In the genomic region with DNA sequence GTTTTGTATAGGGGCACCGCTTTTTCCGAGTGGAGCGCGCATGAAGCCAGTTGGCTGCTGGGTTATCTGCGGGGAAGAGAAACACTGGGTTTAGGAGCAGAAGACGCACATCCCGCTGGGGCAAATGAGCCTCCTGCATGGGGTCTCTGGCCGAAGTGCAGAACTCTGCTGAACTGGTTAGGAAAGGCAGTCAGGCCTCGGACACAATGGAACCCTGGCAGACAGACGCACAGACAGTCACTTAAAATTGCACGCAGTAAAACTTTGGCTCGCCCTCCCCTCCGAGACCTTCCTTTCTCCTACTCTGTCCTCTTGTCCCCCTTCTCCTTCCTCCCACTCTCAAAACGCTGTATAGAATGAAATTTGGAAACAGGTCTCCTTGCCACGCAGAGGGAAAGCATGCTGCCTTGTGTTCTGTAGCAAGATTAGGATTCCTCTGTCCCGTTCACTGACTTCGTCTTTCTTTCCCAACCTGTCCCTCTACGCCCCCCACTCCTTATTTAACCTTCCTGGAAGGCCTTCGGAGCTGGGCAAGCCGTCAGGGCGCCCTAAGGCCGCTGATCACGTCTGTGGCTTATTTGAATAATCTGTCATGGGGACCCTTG, we compare ENCODE assay signal across 11 cellular contexts. TPM values are rescaled to one million over a fixed set of nuclear protein-coding genes. Genes with fewer than 3 reads are reported as not detected.
A peak's percentile ranks its signal among the peaks of the same experiment; 100 is the strongest.
DNase-seq lines count a peak whose midpoint lies in the region; ATAC-seq, FAIRE-seq and TF ChIP-seq lines count a peak whose summit lies in the region.
"Had no signal": no experiment of that assay in that cellular context is flagged by ENCODE, and none has a peak within 500 bp of the region (broad histone marks: within the 10 kb centered on the region; RNA-seq: fewer than 3 reads in every experiment).

No MANE protein-coding gene starts in this region.

- peaks cover 13 to 30% of the 10 kb centered on the region in 2 donors for H3K9me3 ChIP-seq in neuronal stem cell (replicated peaks in 1 of 2; ENCODE audit: control insufficient read depth in 2 of 2, insufficient read depth in 1 of 2, low read depth in 1 of 2, low read length in 2 of 2)

- H4K8ac ChIP-seq in neuronal stem cell (ENCODE audit: low read depth, low read length) = no peak overlapping the region

- H3K27ac ChIP-seq in coronary artery (no peak overlapping the region), neuronal stem cell (replicated peaks; ENCODE audit: low read length) (no peak overlapping the region)

- DNase-seq in A172 (ENCODE audit: low spot score) (peak; percentile 20), HCEC 1CT (peak; percentile 17), coronary artery (ENCODE audit: low spot score) (no peak), neuronal stem cell (ENCODE audit: low spot score) (no peak), D721Med (ENCODE audit: insufficient read length, low spot score) (no peak), NCI-H1417 (lab: John Stamatoyannopoulos, UW) (no peak), NCI-H2171 treated with DMSO at 0.1 percent for 48 hours (lab: John Stamatoyannopoulos, UW) (no peak)
- DNase-seq: COR-L47; stimulated activated CD4-positive, alpha-beta T cell treated with anti-CD3 and anti-CD28 coated beads, Interleukin-12 subunit alpha, Interleukin-12 subunit beta, amount 100 ng/mL, for 4 hours had no signal

- no peak overlapping the region for H4K91ac ChIP-seq in neuronal stem cell (ENCODE audit: low read depth, low read length, poor library complexity)

- no peak overlapping the region for H3K14ac ChIP-seq in neuronal stem cell (ENCODE audit: low read length)

- no peak overlapping the region for H2BK5ac ChIP-seq in neuronal stem cell (ENCODE audit: low read length)

- no peak overlapping the region for H3K18ac ChIP-seq in neuronal stem cell (ENCODE audit: low read length)

- H3K4ac ChIP-seq in neuronal stem cell (ENCODE audit: low read length) = no peak overlapping the region

- H3K79me1 ChIP-seq in neuronal stem cell (ENCODE audit: low read depth, low read length) = peaks cover 2% of the 10 kb centered on the region

- TF ChIP-seq CTCF in coronary artery (IDR thresholded peaks at IDR 0.05) (no peak), D721Med (IDR thresholded peaks at IDR 0.05; ENCODE audit: insufficient read depth, missing control alignments) (no peak)

- H3K9ac ChIP-seq in neuronal stem cell (ENCODE audit: low read depth, low read length, poor library complexity) = no peak overlapping the region

- H3K4me2 ChIP-seq in neuronal stem cell (ENCODE audit: insufficient read depth, low read length, poor library complexity, severe bottlenecking) = no peak overlapping the region

- peak overlapping the region; percentile 73 for H2AFZ ChIP-seq in neuronal stem cell (ENCODE audit: low read length)

- no peak for ATAC-seq in HG03460 (IDR thresholded peaks at IDR 0.05; ENCODE audit: unreplicated experiment)

- H2AK5ac ChIP-seq in neuronal stem cell (ENCODE audit: low read depth, low read length) = no peak overlapping the region

- H3K27me3 ChIP-seq in neuronal stem cell (ENCODE audit: control insufficient read depth in 3 of 3, insufficient read depth in 3 of 3, low read depth in 1 of 3, low read length in 3 of 3) = peaks cover 73 to 97% (median 95%) of the 10 kb centered on the region in 3 experiments

- no peak overlapping the region for H2BK12ac ChIP-seq in neuronal stem cell (ENCODE audit: low read length)

- H3K4me3 ChIP-seq in coronary artery (peak overlapping the region; percentile 25), neuronal stem cell (ENCODE audit: low read length in 2 of 2) (no peak overlapping the region)

- no peak for FAIRE-seq in D721Med (lab: Jason Lieb, UNC)
- FAIRE-seq: bronchial epithelial cell had no signal

- no peaks in the 10 kb centered on the region for H3K4me1 ChIP-seq in neuronal stem cell (ENCODE audit: control insufficient read depth in 2 of 2, insufficient read depth in 1 of 2, low read depth in 1 of 2, low read length in 2 of 2)

- peak overlapping the region; percentile 75 for H3K23ac ChIP-seq in neuronal stem cell (ENCODE audit: low read depth, low read length, poor library complexity)

- no peaks in the 10 kb centered on the region for H3K36me3 ChIP-seq in neuronal stem cell (replicated peaks in 1 of 2; ENCODE audit: control insufficient read depth in 2 of 2, insufficient read depth in 2 of 2, low read length in 2 of 2)

- no peak overlapping the region for H2BK120ac ChIP-seq in neuronal stem cell (ENCODE audit: low read depth, low read length)

- H2BK15ac ChIP-seq in neuronal stem cell (ENCODE audit: low read length) = no peak overlapping the region

- no CpG with 5 or more reads among the region's 23 CpGs for WGBS in neuronal stem cell (ENCODE audit: extremely low coverage in 2 of 2, insufficient read length in 2 of 2, insufficient replicate concordance in 1 of 2), 2 donors

RNA-seq across cellular contexts. Expression of a gene that starts 1.5 kb away (rescaled TPM):
- total RNA-seq in A172 (2014; rRNA removed; shearing (Covaris generic)) = 74.8 and 88.6 TPM in 2 replicates
- not detected for polyA plus RNA-seq in neuronal stem cell (2013, experiment 1 of 2)
- polyA plus RNA-seq in neuronal stem cell (2013, experiment 2 of 2) = not detected
- total RNA-seq: bronchial epithelial cell had no signal

RNA-seq across cellular contexts. Expression of a gene that starts 7.4 kb away (rescaled TPM):
- not detected in 2 replicates for total RNA-seq in A172 (2014; rRNA removed; shearing (Covaris generic))
- polyA plus RNA-seq in neuronal stem cell (2013, experiment 1 of 2) = not detected
- polyA plus RNA-seq in neuronal stem cell (2013, experiment 2 of 2) = not detected
- total RNA-seq: bronchial epithelial cell had no signal

RNA-seq across cellular contexts. Expression of a gene that starts 10.2 kb away (rescaled TPM):
- 26.4 and 30.7 TPM in 2 replicates for total RNA-seq in A172 (2014; rRNA removed; shearing (Covaris generic))
- polyA plus RNA-seq in neuronal stem cell (2013, experiment 1 of 2) = not detected
- polyA plus RNA-seq in neuronal stem cell (2013, experiment 2 of 2) = not detected
- total RNA-seq: bronchial epithelial cell had no signal

RNA-seq across cellular contexts. Expression of a gene that starts 11.5 kb away (rescaled TPM):
- total RNA-seq in A172 (2014; rRNA removed; shearing (Covaris generic)) = 0.07 and 0.41 TPM in 2 replicates
- not detected for polyA plus RNA-seq in neuronal stem cell (2013, experiment 1 of 2)
- polyA plus RNA-seq in neuronal stem cell (2013, experiment 2 of 2) = not detected
- total RNA-seq: bronchial epithelial cell had no signal

RNA-seq across cellular contexts. Expression of a gene that starts 16.3 kb away (rescaled TPM):
- 0.48 TPM in 1 of 2 replicates, not detected in the other for total RNA-seq in A172 (2014; rRNA removed; shearing (Covaris generic))
- not detected for polyA plus RNA-seq in neuronal stem cell (2013, experiment 1 of 2)
- polyA plus RNA-seq in neuronal stem cell (2013, experiment 2 of 2) = not detected

Comparison
In these comparisons a context has a peak if more than half of its experiments do, and no peak if none do; other contexts are left out.
1. DNase-seq: peak in A172 (single experiment) and HCEC 1CT (single experiment); none in coronary artery (single experiment), neuronal stem cell (single experiment), D721Med (single experiment), NCI-H1417 (0 of 3) and NCI-H2171 treated with DMSO at 0.1 percent for 48 hours (single experiment).